ENCODE assay signal across 21 cellular contexts in the genomic region with DNA sequence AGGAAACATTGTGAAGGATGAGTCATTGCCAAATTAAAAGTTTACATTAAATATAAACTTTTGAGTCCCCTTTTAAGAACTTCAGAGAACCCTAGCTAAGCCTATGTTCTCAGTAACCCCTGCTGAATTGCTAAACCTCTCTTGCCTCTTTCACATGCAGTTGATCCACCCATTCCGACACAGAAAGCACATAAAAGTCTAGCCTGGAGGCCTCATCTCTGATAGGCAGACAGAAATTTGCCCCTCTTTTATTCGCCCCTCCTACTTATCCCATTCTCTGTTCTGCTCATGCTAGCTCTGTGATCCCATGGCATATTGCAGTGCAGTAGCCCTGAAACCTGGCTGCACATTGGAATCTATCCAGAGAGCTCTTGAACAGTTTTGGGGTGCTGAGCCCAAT.
"Had no signal": no experiment of that assay in that cellular context is flagged by ENCODE, and none has a peak within 500 bp of the region (broad histone marks: within the 10 kb centered on the region; RNA-seq: fewer than 3 reads in every experiment).

No MANE protein-coding gene starts in this region.

- H3K4me1 Mint-ChIP-seq: nephron progenitor cell had no signal

- ATAC-seq: activated CD8-positive, alpha-beta memory T cell treated with anti-CD3 and anti-CD28 coated beads, Interleukin-2, amount 10 ng/mL, durations not matched to agents 7 days and 5 days; foreskin keratinocyte had no signal

- H3K27ac Mint-ChIP-seq: activated CD8-positive, alpha-beta memory T cell treated with anti-CD3 and anti-CD28 coated beads, Interleukin-2, amount 10 ng/mL, durations not matched to agents 7 days and 5 days; nephron progenitor cell had no signal

- H3K27me3 Mint-ChIP-seq: activated CD8-positive, alpha-beta memory T cell treated with anti-CD3 and anti-CD28 coated beads, Interleukin-2, amount 10 ng/mL, durations not matched to agents 7 days and 5 days; central memory CD8-positive, alpha-beta T cell had no signal

- DNase-seq: activated CD4-positive, alpha-beta T cell treated with anti-CD3 and anti-CD28 coated beads for 1 hour; activated CD4-positive, alpha-beta T cell treated with anti-CD3 and anti-CD28 coated beads, Interleukin-2, amount 50 U/mL, for 4 hours; activated CD8-positive, alpha-beta memory T cell treated with anti-CD3 and anti-CD28 coated beads, Interleukin-2, amount 10 ng/mL, durations not matched to agents 7 days and 5 days; activated naive CD4-positive, alpha-beta T cell treated with anti-CD3 and anti-CD28 coated beads, Interleukin-2, amount 50 U/mL, for 16 hours; activated T-cell treated with anti-CD3 and anti-CD28 coated beads, Interleukin-2, amount 50 U/mL, for 1 hour; anterior cingulate cortex; brain microvascular endothelial cell; effector CD4-positive, alpha-beta T cell; foreskin keratinocyte; kidney glomerular epithelial cell; mesenchymal stem cell; nephron progenitor cell; occipital lobe; small intestine; stimulated activated CD4-positive, alpha-beta T cell treated with anti-CD3 and anti-CD28 coated beads, Interleukin-4, amount 100 ng/mL, for 4 hours; stimulated activated CD8-positive, alpha-beta memory T cell treated with anti-CD3 and anti-CD28 coated beads, Interleukin-4, amount 100 ng/mL, for 48 hours; stomach had no signal

- H3K27me3 ChIP-seq: brain microvascular endothelial cell, right atrium auricular region, stomach had no signal

- H3K4me3 Mint-ChIP-seq: activated CD8-positive, alpha-beta memory T cell treated with anti-CD3 and anti-CD28 coated beads, Interleukin-2, amount 10 ng/mL, durations not matched to agents 7 days and 5 days; central memory CD8-positive, alpha-beta T cell; nephron progenitor cell had no signal

- H3K4me1 ChIP-seq: foreskin keratinocyte, right atrium auricular region had no signal

- H3K4me3 ChIP-seq: coronary artery, right atrium auricular region, stomach, thoracic aorta had no signal

- H3K27ac ChIP-seq: brain microvascular endothelial cell, coronary artery, foreskin keratinocyte, thoracic aorta had no signal

- H3K9me3 ChIP-seq: right atrium auricular region, stomach, thoracic aorta had no signal

- H3K36me3 ChIP-seq: brain microvascular endothelial cell, right atrium auricular region, stomach, thoracic aorta had no signal
